Comparison of ENCODE assay signal across 18 cellular contexts in genomic region chr2:63881208-63881607, GRCh38. TPM values are rescaled to one million over a fixed set of nuclear protein-coding genes. Genes with fewer than 3 reads are reported as not detected.
A peak's percentile ranks its signal among the peaks of the same experiment; 100 is the strongest.
DNase-seq lines count a peak whose midpoint lies in the region; ATAC-seq and TF ChIP-seq lines count a peak whose summit lies in the region.
"Had no signal": no experiment of that assay in that cellular context is flagged by ENCODE, and none has a peak within 500 bp of the region (broad histone marks: within the 10 kb centered on the region; RNA-seq: fewer than 3 reads in every experiment).

No MANE protein-coding gene starts in this region.

- WGBS in smooth muscle cell (ENCODE audit: low lambda C conversion rate): 91% methylated on average over 2 of the region's 2 CpGs

- H3K4me3 ChIP-seq in cardiac muscle cell (no peak overlapping the region), smooth muscle cell (no peak overlapping the region)
- H3K4me3 ChIP-seq: Peyer's patch, sigmoid colon had no signal

- H3K9me3 ChIP-seq in cardiac muscle cell (ENCODE audit: low read depth) (no peaks in the 10 kb centered on the region), smooth muscle cell (replicated peaks; ENCODE audit: low read depth) (no peaks in the 10 kb centered on the region)
- H3K9me3 ChIP-seq: Peyer's patch, sigmoid colon had no signal

- H3K4me1 ChIP-seq in cardiac muscle cell (ENCODE audit: low read depth) (peaks cover 7% of the 10 kb centered on the region), smooth muscle cell (ENCODE audit: low read depth) (no peaks in the 10 kb centered on the region)
- H3K4me1 ChIP-seq: Peyer's patch had no signal

- no peak for TF ChIP-seq CTCF in cardiac muscle cell (IDR thresholded peaks at IDR 0.05; ENCODE audit: low read depth, low read length)
- TF ChIP-seq CTCF in smooth muscle cell (IDR thresholded peaks at IDR 0.05; ENCODE audit: borderline replicate concordance, insufficient read depth, poor library complexity, severe bottlenecking): no peak

- peaks cover 23% of the 10 kb centered on the region for H3K79me2 ChIP-seq in smooth muscle cell (ENCODE audit: low read depth)

- DNase-seq in cardiac muscle cell (ENCODE audit: low read depth in 1 of 2, low spot score in 1 of 2) (no peak), left cardiac atrium (no peak), NCI-H2107 treated with DMSO at 0.1 percent for 48 hours (lab: John Stamatoyannopoulos, UW; ENCODE audit: unreplicated experiment) (peak; percentile 70), left kidney (ENCODE audit: low read depth, low spot score) (peak; percentile 16), NCI-H526 (lab: John Stamatoyannopoulos, UW) (no peak), smooth muscle cell (lab: John Stamatoyannopoulos, UW; ENCODE audit: unreplicated experiment) (no peak), ecto neural progenitor cell (ENCODE audit: low spot score) (no peak)
- DNase-seq: activated B cell treated with CpG ODN at 0.5 μM for 24 hours; activated CD8-positive, alpha-beta memory T cell treated with anti-CD3 and anti-CD28 coated beads, Interleukin-2, amount 50 U/mL, for 4 hours; central memory CD4-positive, alpha-beta T cell; foreskin keratinocyte; IMR-90; NCI-H510A treated with DMSO at 0.1 percent for 48 hours; occipital lobe; Peyer's patch; sigmoid colon; stimulated activated CD4-positive, alpha-beta T cell treated with anti-CD3 and anti-CD28 coated beads, Interleukin-4, amount 100 ng/mL, for 4 hours had no signal

- H3K27ac ChIP-seq in cardiac muscle cell: peak overlapping the region; percentile 38
- H3K27ac ChIP-seq in smooth muscle cell (ENCODE audit: low read depth): no peak overlapping the region
- H3K27ac ChIP-seq: foreskin keratinocyte, Peyer's patch, sigmoid colon had no signal

- ATAC-seq in left cardiac atrium (no peak), HG03469 (IDR thresholded peaks at IDR 0.05; ENCODE audit: unreplicated experiment) (no peak)
- ATAC-seq: foreskin keratinocyte had no signal

- H3F3A ChIP-seq in smooth muscle cell (ENCODE audit: low read depth): peaks cover 13% of the 10 kb centered on the region

- no peak overlapping the region for H3K4me2 ChIP-seq in smooth muscle cell

- intact Hi-C loops in left cardiac atrium (cut with DNase I): no loop called here

- peaks cover 41% of the 10 kb centered on the region for H3K36me3 ChIP-seq in cardiac muscle cell
- peaks cover 25% of the 10 kb centered on the region for H3K36me3 ChIP-seq in smooth muscle cell (ENCODE audit: low read depth)

- H2AFZ ChIP-seq in smooth muscle cell (ENCODE audit: low read depth): no peak overlapping the region

- peaks cover 64% of the 10 kb centered on the region for H4K20me1 ChIP-seq in smooth muscle cell (ENCODE audit: low read depth)

- no peak overlapping the region for H3K9ac ChIP-seq in smooth muscle cell (ENCODE audit: low read depth)

- H3K27me3 ChIP-seq in cardiac muscle cell (no peaks in the 10 kb centered on the region), smooth muscle cell (ENCODE audit: low read depth) (no peaks in the 10 kb centered on the region)
- H3K27me3 ChIP-seq: foreskin keratinocyte, Peyer's patch, sigmoid colon had no signal

RNA-seq across cellular contexts. Expression of gene UGP2, which starts 39.5 kb away (rescaled TPM):
- total RNA-seq in cardiac muscle cell: 183 and 199 TPM in 2 replicates
- polyA plus RNA-seq in cardiac muscle cell: 327 and 344 TPM in 2 replicates
- total RNA-seq in left cardiac atrium: 100 to 1,000 TPM; 303 TPM
- 211 and 238 TPM in 2 replicates for total RNA-seq in smooth muscle cell
- 156 and 171 TPM in 2 replicates for polyA plus RNA-seq in smooth muscle cell

Comparison
In these comparisons a context has a peak if more than half of its experiments do, and no peak if none do; other contexts are left out.
1. DNase-seq: peak in NCI-H2107 treated with DMSO at 0.1 percent for 48 hours (single experiment) and left kidney (single experiment); none in cardiac muscle cell (0 of 2), left cardiac atrium (single experiment), NCI-H526 (0 of 2), smooth muscle cell (single experiment) and ecto neural progenitor cell (single experiment).